In genomic region chr7:65509368-65510186, GRCh38 we compare ENCODE assay signal across 1 cellular context.
TF ChIP-seq lines count a peak whose summit lies in the region.

No MANE protein-coding gene starts in this region.

TF ChIP-seq in HepG2, 621 proteins besides CTCF, POLR2A, EP300 and RAD21 (continued from another document):
- no peak for TF ChIP-seq ZNF10 (CRISPR knock-in tag; IDR thresholded peaks at IDR 0.05; ENCODE audit: borderline replicate concordance, low read depth)
- no peak for TF ChIP-seq ZNF414 (CRISPR knock-in tag; IDR thresholded peaks at IDR 0.05)
- no peak for TF ChIP-seq ARID5B (CRISPR knock-in tag; IDR thresholded peaks at IDR 0.05)
- peak; percentile 22 for TF ChIP-seq HNRNPLL (IDR thresholded peaks at IDR 0.05; ENCODE audit: low read depth, low read length, poor library complexity, severe bottlenecking)
- TF ChIP-seq SETDB1 (CRISPR knock-in tag; IDR thresholded peaks at IDR 0.05; ENCODE audit: borderline replicate concordance): no peak
- no peak for TF ChIP-seq MLXIP (CRISPR knock-in tag; IDR thresholded peaks at IDR 0.05; ENCODE audit: borderline replicate concordance)
- TF ChIP-seq KMT2A (CRISPR knock-in tag; IDR thresholded peaks at IDR 0.05): peak; percentile 95
- no peak for TF ChIP-seq HOXD1 (CRISPR knock-in tag; IDR thresholded peaks at IDR 0.05)
- no peak for TF ChIP-seq TGIF2 (CRISPR knock-in tag; IDR thresholded peaks at IDR 0.05)
- TF ChIP-seq ZNF431 (CRISPR knock-in tag; IDR thresholded peaks at IDR 0.05; ENCODE audit: borderline replicate concordance, low read depth): no peak
- TF ChIP-seq PHB2 (IDR thresholded peaks at IDR 0.05; ENCODE audit: partially characterized antibody): no peak
- peak; percentile 63 for TF ChIP-seq HNRNPL (IDR thresholded peaks at IDR 0.05; ENCODE audit: low read depth, low read length)
- no peak for TF ChIP-seq AKAP8 (CRISPR knock-in tag; IDR thresholded peaks at IDR 0.05)
- TF ChIP-seq GTF2F1 (IDR thresholded peaks at IDR 0.05; ENCODE audit: low read length): no peak
- TF ChIP-seq ZNF354B (CRISPR knock-in tag; IDR thresholded peaks at IDR 0.05): no peak
- TF ChIP-seq PHF8 (CRISPR knock-in tag; IDR thresholded peaks at IDR 0.05): peak; percentile 64
- TF ChIP-seq RBM39 (IDR thresholded peaks at IDR 0.05; ENCODE audit: low read depth, low read length, poor library complexity, severe bottlenecking): peak; percentile 50
- TF ChIP-seq ZNF687 (CRISPR knock-in tag; IDR thresholded peaks at IDR 0.05): peak; percentile 42; the same call in 1 of the 2 replicates
- TF ChIP-seq ZSCAN25 (CRISPR knock-in tag; IDR thresholded peaks at IDR 0.05): no peak
- no peak for TF ChIP-seq ZEB1 (IDR thresholded peaks at IDR 0.05; ENCODE audit: insufficient replicate concordance, low read depth)
- 0 out of 4 replicates have a peak, but pooled peaks of 1 of the 2 experiments have one; percentile 29 for TF ChIP-seq KLF16 (CRISPR knock-in tag; IDR thresholded peaks at IDR 0.05)
- peak; percentile 91 for TF ChIP-seq SRSF1 (optimal IDR thresholded peaks at IDR 0.05; ENCODE audit: low read depth, low read length)
- TF ChIP-seq ZBTB7B (CRISPR knock-in tag; IDR thresholded peaks at IDR 0.05): no peak
- TF ChIP-seq HOXA5 (CRISPR knock-in tag; IDR thresholded peaks at IDR 0.05): 0 out of 2 replicates have a peak, but pooled peaks have one; percentile 17
- TF ChIP-seq HIC2 (CRISPR knock-in tag; IDR thresholded peaks at IDR 0.05; ENCODE audit: low read depth): no peak
TF ChIP-seq in HepG2: peak in this region for 27.
